Comparison of ENCODE assay signal across 10 cellular contexts in the genomic region with DNA sequence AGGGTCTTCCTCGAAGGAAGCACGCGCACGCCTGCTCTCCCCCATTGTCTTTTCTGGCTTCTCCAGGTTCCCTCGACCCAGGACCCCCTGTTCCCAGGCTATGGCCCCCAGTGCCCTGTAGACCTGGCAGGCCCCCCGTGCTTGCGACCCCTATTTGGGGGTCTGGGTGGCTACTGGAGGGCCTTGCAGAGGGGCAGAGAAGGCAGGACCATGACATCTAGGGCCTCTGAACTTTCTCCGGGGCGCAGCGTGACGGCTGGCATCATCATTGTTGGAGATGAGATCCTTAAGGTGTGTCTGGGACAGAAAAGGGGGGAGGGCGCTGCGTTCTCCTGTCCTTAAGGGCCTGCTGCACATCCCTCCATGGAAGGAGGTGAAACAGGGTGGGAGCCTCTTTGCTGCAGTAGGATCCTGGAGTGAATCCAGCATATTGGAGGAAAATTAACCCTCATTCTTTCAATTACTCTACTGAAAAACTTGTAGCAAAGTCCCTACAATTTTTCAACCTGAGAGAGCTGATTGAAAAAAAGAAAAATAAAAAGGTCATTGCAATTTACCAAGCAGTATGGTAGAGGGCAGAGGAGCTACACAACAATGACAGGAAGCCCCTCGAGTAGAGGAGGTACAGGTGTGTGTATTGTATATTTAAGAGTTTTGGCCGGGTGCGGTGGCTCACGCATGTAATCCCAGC. TPM values are rescaled to one million over a fixed set of nuclear protein-coding genes. Genes with fewer than 3 reads are reported as not detected.
A peak's percentile ranks its signal among the peaks of the same experiment; 100 is the strongest.
DNase-seq lines count a peak whose midpoint lies in the region; ATAC-seq, FAIRE-seq and TF ChIP-seq lines count a peak whose summit lies in the region.
"Had no signal": no experiment of that assay in that cellular context is flagged by ENCODE, and none has a peak within 500 bp of the region (broad histone marks: within the 10 kb centered on the region; RNA-seq: fewer than 3 reads in every experiment).

No MANE protein-coding gene starts in this region.

- intact Hi-C loops in right lobe of liver (cut with DNase I) = loop anchor here in 1 of 2 donors (10.0 kb wide), 1 partner anchor 71 kb away; the partner anchor contains the start of gene ADAM15
- intact Hi-C loops in transverse colon (cut with DNase I; ENCODE audit: low total_unique reads) = no loop called here

- H3K4me1 ChIP-seq in astrocyte (ENCODE audit: insufficient read depth, low read length) (peaks cover 14% of the 10 kb centered on the region), right lobe of liver (peaks cover 0 to 28% (median 4%) of the 10 kb centered on the region in 4 donors), transverse colon (peaks cover 13 to 21% (median 19%) of the 10 kb centered on the region in 4 donors)

- H2AFZ ChIP-seq in astrocyte (ENCODE audit: low read depth, low read length) = peak overlapping the region; percentile 69

- DNase-seq in activated T-cell treated with anti-CD3 and anti-CD28 coated beads, Interleukin-2, amount 50 U/mL, for 72 hours = no peak
- DNase-seq in activated T-cell treated with anti-CD3 and anti-CD28 coated beads, Interleukin-2, amount 50 U/mL, for 1 hour = no peak
- no peak for DNase-seq in astrocyte (ENCODE audit: low read depth)
- peak in 1 of 3 donors; percentile 42 for DNase-seq in right lobe of liver
- no peak for DNase-seq in transverse colon
- DNase-seq in endothelial cell (ENCODE audit: low spot score) = no peak
- DNase-seq in omental fat pad (ENCODE audit: low spot score) = no peak

- 20% methylated on average over 14 of the region's 17 CpGs for WGBS in right lobe of liver (ENCODE audit: insufficient coverage, low coverage, low lambda C conversion rate, missing lambda C conversion rate)
- WGBS in transverse colon (ENCODE audit: low coverage in 1 of 2), 2 donors = 13 to 15% methylated on average over 15 to 17 of the region's 17 CpGs

- TF ChIP-seq CTCF in astrocyte (IDR thresholded peaks at IDR 0.05; ENCODE audit: insufficient read depth, low read depth, low read length) (no peak), right lobe of liver (IDR thresholded peaks at IDR 0.05) (no peak), transverse colon (IDR thresholded peaks at IDR 0.05) (no peak), endothelial cell (IDR thresholded peaks at IDR 0.05; ENCODE audit: unreplicated experiment) (no peak), omental fat pad (IDR thresholded peaks at IDR 0.05) (no peak)

- FAIRE-seq in astrocyte (lab: Jason Lieb, UNC) = no peak

- peaks cover 4 to 10% of the 10 kb centered on the region in 2 donors for H3K36me3 Mint-ChIP-seq in activated T-cell treated with anti-CD3 and anti-CD28 coated beads, Interleukin-2, amount 50 U/mL, for 72 hours (ENCODE audit: insufficient read depth in 2 of 2)
- H3K36me3 Mint-ChIP-seq in astrocyte (ENCODE audit: low read depth, unreplicated experiment) (peaks cover 4% of the 10 kb centered on the region), endothelial cell (ENCODE audit: low read depth, unreplicated experiment) (peaks cover 9% of the 10 kb centered on the region)

- peaks cover 22% of the 10 kb centered on the region for H3K36me3 ChIP-seq in astrocyte (ENCODE audit: insufficient read depth, low read length)
- H3K36me3 ChIP-seq in right lobe of liver = peaks cover 0 to 10% (median 0%) of the 10 kb centered on the region in 4 donors
- peaks cover 0 to 9% (median 0%) of the 10 kb centered on the region in 4 donors for H3K36me3 ChIP-seq in transverse colon

- peak overlapping the region; percentile 94 for H3K9ac ChIP-seq in astrocyte (ENCODE audit: low read length)

- no peak for ATAC-seq in activated T-cell treated with anti-CD3 and anti-CD28 coated beads, Interleukin-2, amount 50 U/mL, for 72 hours (replicated peaks in 1 of 2)
- ATAC-seq in right lobe of liver = no peak
- ATAC-seq in omental fat pad (ENCODE audit: low FRiP score) = no peak
- ATAC-seq in GM19463 (IDR thresholded peaks at IDR 0.05; ENCODE audit: unreplicated experiment) = no peak

- H3K4me1 Mint-ChIP-seq in activated T-cell treated with anti-CD3 and anti-CD28 coated beads, Interleukin-2, amount 50 U/mL, for 72 hours (ENCODE audit: low read depth) = peaks cover 22% of the 10 kb centered on the region
- peaks cover 5% of the 10 kb centered on the region for H3K4me1 Mint-ChIP-seq in astrocyte (ENCODE audit: low read depth, unreplicated experiment)
- peaks cover under 1% of the 10 kb centered on the region for H3K4me1 Mint-ChIP-seq in endothelial cell (ENCODE audit: unreplicated experiment)

- H3K27ac ChIP-seq in astrocyte (ENCODE audit: low read depth, low read length) (peak overlapping the region; percentile 58), right lobe of liver (peak overlapping the region in 2 of 3 donors; percentile 1 to 58), transverse colon (peak overlapping the region; percentile 77 to 89 (median 80))

- TF ChIP-seq POLR2A in right lobe of liver (IDR thresholded peaks at IDR 0.05) (no peak), transverse colon (IDR thresholded peaks at IDR 0.05) (no peak)

- H3K4me3 ChIP-seq in astrocyte (ENCODE audit: insufficient read depth, low read depth, low read length) = peak overlapping the region; percentile 99
- peak overlapping the region; percentile 55 to 83 (median 75) for H3K4me3 ChIP-seq in right lobe of liver
- H3K4me3 ChIP-seq in transverse colon = peak overlapping the region; percentile 20 to 95 (median 74)

- H3K9me3 ChIP-seq in astrocyte (ENCODE audit: insufficient read depth, low read depth, low read length) (no peaks in the 10 kb centered on the region), right lobe of liver (no peaks in the 10 kb centered on the region), transverse colon (no peaks in the 10 kb centered on the region)

- H3K79me2 ChIP-seq in astrocyte (ENCODE audit: insufficient read depth, low read length) = peaks cover 52% of the 10 kb centered on the region

- no peaks in the 10 kb centered on the region for H3K27me3 Mint-ChIP-seq in activated T-cell treated with anti-CD3 and anti-CD28 coated beads, Interleukin-2, amount 50 U/mL, for 72 hours (ENCODE audit: low read depth)
- H3K27me3 Mint-ChIP-seq in astrocyte (ENCODE audit: low read depth, unreplicated experiment) (no peaks in the 10 kb centered on the region), endothelial cell (ENCODE audit: unreplicated experiment) (no peaks in the 10 kb centered on the region)
- H3K27me3 Mint-ChIP-seq: activated CD8-positive, alpha-beta T cell treated with anti-CD3 and anti-CD28 coated beads for 36 hours; type B pancreatic cell had no signal

- H3K4me2 ChIP-seq in astrocyte (ENCODE audit: low read length) = peak overlapping the region; percentile 97

- no peaks in the 10 kb centered on the region for H3K27me3 ChIP-seq in astrocyte (ENCODE audit: insufficient read depth, low read length)
- no peaks in the 10 kb centered on the region for H3K27me3 ChIP-seq in right lobe of liver
- no peaks in the 10 kb centered on the region for H3K27me3 ChIP-seq in transverse colon

- H3K9me3 Mint-ChIP-seq in activated T-cell treated with anti-CD3 and anti-CD28 coated beads, Interleukin-2, amount 50 U/mL, for 72 hours = no peaks in the 10 kb centered on the region
- H3K9me3 Mint-ChIP-seq in astrocyte (ENCODE audit: unreplicated experiment) (no peaks in the 10 kb centered on the region), endothelial cell (ENCODE audit: unreplicated experiment) (no peaks in the 10 kb centered on the region)
- H3K9me3 Mint-ChIP-seq: activated CD8-positive, alpha-beta T cell treated with anti-CD3 and anti-CD28 coated beads for 36 hours; type B pancreatic cell had no signal

- H4K20me1 ChIP-seq in astrocyte (ENCODE audit: insufficient read depth, low read length) = peaks cover 14% of the 10 kb centered on the region

- in situ Hi-C loops in transverse colon (cut with MboI; ENCODE audit: low pct_ligation_motif_present in 1 of 4, low pct_unique_long_range_greater_than_20kb in 1 of 4, low sequenced_read_pairs in 3 of 4) = no loop called here

- no peak for TF ChIP-seq EP300 in transverse colon (IDR thresholded peaks at IDR 0.05; ENCODE audit: low read depth)

- peak overlapping the region; percentile 88 for H3K27ac Mint-ChIP-seq in activated T-cell treated with anti-CD3 and anti-CD28 coated beads, Interleukin-2, amount 50 U/mL, for 72 hours
- peak overlapping the region; percentile 80 for H3K27ac Mint-ChIP-seq in astrocyte (ENCODE audit: unreplicated experiment)
- H3K27ac Mint-ChIP-seq in endothelial cell (ENCODE audit: unreplicated experiment) = no peak overlapping the region
- H3K27ac Mint-ChIP-seq: activated CD8-positive, alpha-beta T cell treated with anti-CD3 and anti-CD28 coated beads for 36 hours; type B pancreatic cell had no signal

- no peak overlapping the region for H3K4me3 Mint-ChIP-seq in activated T-cell treated with anti-CD3 and anti-CD28 coated beads, Interleukin-2, amount 50 U/mL, for 72 hours
- H3K4me3 Mint-ChIP-seq in astrocyte (ENCODE audit: unreplicated experiment) (no peak overlapping the region), endothelial cell (ENCODE audit: unreplicated experiment) (no peak overlapping the region)
- H3K4me3 Mint-ChIP-seq: activated CD8-positive, alpha-beta T cell treated with anti-CD3 and anti-CD28 coated beads for 36 hours; type B pancreatic cell had no signal

RNA-seq across cellular contexts. Expression of gene FLAD1, which starts 0.8 kb away (rescaled TPM):
- total RNA-seq in activated T-cell treated with anti-CD3 and anti-CD28 coated beads, Interleukin-2, amount 50 U/mL, for 72 hours = 10 to 100 TPM; 45.5 to 55.1 TPM
- 46.6 and 51.5 TPM in 2 replicates for total RNA-seq in astrocyte
- total RNA-seq in right lobe of liver = 10 to 100 TPM; 18.3 to 33.1 (median 24.6) TPM
- total RNA-seq in transverse colon = 10 to 100 TPM; 32.7 to 42.4 (median 36.0) TPM
- 35.9 TPM for total RNA-seq in endothelial cell (ENCODE audit: unreplicated experiment)
- total RNA-seq in omental fat pad = 10 to 100 TPM; 26.8 to 43.8 (median 30.9) TPM

RNA-seq across cellular contexts. Expression of gene CKS1B, which starts 9.4 kb away (rescaled TPM):
- 100 to 1,000 TPM; 251 to 304 TPM for total RNA-seq in activated T-cell treated with anti-CD3 and anti-CD28 coated beads, Interleukin-2, amount 50 U/mL, for 72 hours
- total RNA-seq in astrocyte = 36.5 and 37.9 TPM in 2 replicates
- total RNA-seq in right lobe of liver = 10 to 100 TPM; 14.9 to 51.7 (median 23.1) TPM
- 10 to 100 TPM in 3 of 4 donors, not detected in 1; 28.9 to 41.4 (median 35.2) TPM for total RNA-seq in transverse colon
- total RNA-seq in endothelial cell (ENCODE audit: unreplicated experiment) = 48.3 TPM
- 10 to 100 TPM; 34.0 to 72.8 (median 43.2) TPM for total RNA-seq in omental fat pad

RNA-seq across cellular contexts. Expression of gene LENEP, which starts 9.5 kb away (rescaled TPM):
- total RNA-seq in activated T-cell treated with anti-CD3 and anti-CD28 coated beads, Interleukin-2, amount 50 U/mL, for 72 hours = 1 to 10 TPM in 1 of 2 donors, under 1 TPM in 1; 0.65 to 2.3 TPM
- 0.99 TPM in 1 of 2 replicates, not detected in the other for total RNA-seq in astrocyte
- total RNA-seq in right lobe of liver = not detected
- not detected for total RNA-seq in transverse colon
- total RNA-seq in endothelial cell (ENCODE audit: unreplicated experiment) = 0.82 TPM
- total RNA-seq in omental fat pad = not detected
- total RNA-seq: activated CD8-positive, alpha-beta T cell treated with anti-CD3 and anti-CD28 coated beads for 36 hours had no signal

RNA-seq across cellular contexts. Expression of gene SHC1, which starts 13.4 kb away (rescaled TPM):
- total RNA-seq in activated T-cell treated with anti-CD3 and anti-CD28 coated beads, Interleukin-2, amount 50 U/mL, for 72 hours = 10 to 100 TPM; 55.8 to 58.6 TPM
- 391 and 397 TPM in 2 replicates for total RNA-seq in astrocyte
- 100 to 1,000 TPM in 1 of 6 experiments, 10 to 100 TPM in 5; 44.6 to 108 (median 75.3) TPM for total RNA-seq in right lobe of liver
- 100 to 1,000 TPM in 2 of 4 donors, 10 to 100 TPM in 2; 71.1 to 149 (median 92.0) TPM for total RNA-seq in transverse colon
- 915 TPM for total RNA-seq in endothelial cell (ENCODE audit: unreplicated experiment)
- total RNA-seq in omental fat pad = 100 to 1,000 TPM; 152 to 265 (median 171) TPM

RNA-seq across cellular contexts. Expression of gene ZBTB7B, which starts 18.7 kb away (rescaled TPM):
- 100 to 1,000 TPM; 129 to 141 TPM for total RNA-seq in activated T-cell treated with anti-CD3 and anti-CD28 coated beads, Interleukin-2, amount 50 U/mL, for 72 hours
- total RNA-seq in astrocyte (46.1 and 47.5 TPM in 2 replicates), right lobe of liver (10 to 100 TPM; 35.0 to 83.8 (median 38.8) TPM), transverse colon (100 to 1,000 TPM in 3 of 4 donors, 10 to 100 TPM in 1; 85.2 to 513 (median 272) TPM), endothelial cell (ENCODE audit: unreplicated experiment) (23.3 TPM), omental fat pad (10 to 100 TPM; 38.6 to 66.4 (median 49.2) TPM)

Comparison
In these comparisons a context has a peak if more than half of its experiments do, and no peak if none do; other contexts are left out.
1. H3K27ac ChIP-seq: peak in every context shown above with its lines; median percentile 80 in transverse colon; 58 in astrocyte; 30 in right lobe of liver.